ENCODE assay signal across 14 cellular contexts in genomic region chr3:138818175-138818574, GRCh38. TPM values are rescaled to one million over a fixed set of nuclear protein-coding genes. Genes with fewer than 3 reads are reported as not detected.
DNase-seq lines count a peak whose midpoint lies in the region; ATAC-seq and TF ChIP-seq lines count a peak whose summit lies in the region.
"Had no signal": no experiment of that assay in that cellular context is flagged by ENCODE, and none has a peak within 500 bp of the region (broad histone marks: within the 10 kb centered on the region; RNA-seq: fewer than 3 reads in every experiment).

No MANE protein-coding gene starts in this region.

- no peaks in the 10 kb centered on the region for H3K27me3 ChIP-seq in lower lobe of right lung (ENCODE audit: low read depth)

- peaks cover 4% of the 10 kb centered on the region for H3K9me3 Mint-ChIP-seq in T-helper 1 cell treated with Interleukin-12 subunit alpha and Interleukin-12 subunit beta and Interleukin-4 antibody, amounts not matched to agents 30 μg/mL and 1 μg/mL, for 36 hours

- peaks cover 12% of the 10 kb centered on the region for H3K4me1 ChIP-seq in lower lobe of right lung

- H3K4me1 Mint-ChIP-seq in T-helper 1 cell treated with Interleukin-12 subunit alpha and Interleukin-12 subunit beta and Interleukin-4 antibody, amounts not matched to agents 30 μg/mL and 1 μg/mL, for 36 hours (ENCODE audit: low read depth) = peaks cover 21% of the 10 kb centered on the region

- H3K27ac Mint-ChIP-seq in T-helper 1 cell treated with Interleukin-12 subunit alpha and Interleukin-12 subunit beta and Interleukin-4 antibody, amounts not matched to agents 30 μg/mL and 1 μg/mL, for 36 hours = peak overlapping the region; percentile 38

- no peak overlapping the region for H3K4me3 ChIP-seq in lower lobe of right lung

- no peak overlapping the region for H3K4me3 Mint-ChIP-seq in T-helper 1 cell treated with Interleukin-12 subunit alpha and Interleukin-12 subunit beta and Interleukin-4 antibody, amounts not matched to agents 30 μg/mL and 1 μg/mL, for 36 hours

- H3K27me3 Mint-ChIP-seq in T-helper 1 cell treated with Interleukin-12 subunit alpha and Interleukin-12 subunit beta and Interleukin-4 antibody, amounts not matched to agents 30 μg/mL and 1 μg/mL, for 36 hours (ENCODE audit: low read depth) = no peaks in the 10 kb centered on the region

- H3K36me3 ChIP-seq in lower lobe of right lung = no peaks in the 10 kb centered on the region

- no peak for ATAC-seq in lower lobe of right lung

- H3K36me3 Mint-ChIP-seq in T-helper 1 cell treated with Interleukin-12 subunit alpha and Interleukin-12 subunit beta and Interleukin-4 antibody, amounts not matched to agents 30 μg/mL and 1 μg/mL, for 36 hours (ENCODE audit: low read depth) = peaks cover 3% of the 10 kb centered on the region

- no peak overlapping the region for H3K27ac ChIP-seq in lower lobe of right lung

- H3K9me3 ChIP-seq in lower lobe of right lung = no peaks in the 10 kb centered on the region
- H3K9me3 ChIP-seq: SK-N-SH had no signal

- DNase-seq in T-helper 1 cell (no peak), OCI-M1 (lab: John Stamatoyannopoulos, UW) (peak; percentile 50), globus pallidus (ENCODE audit: low spot score) (peak; percentile 17), pons (ENCODE audit: low spot score) (peak; percentile 52), SKM-1 treated with dmso at 0.1 percent for 144 hours (lab: John Stamatoyannopoulos, UW; ENCODE audit: unreplicated experiment) (no peak), lower lobe of right lung (no peak)
- DNase-seq in stimulated activated naive CD4-positive, alpha-beta T cell treated with Interleukin-2 at 50 U/mL for 16 hours (lab: John Stamatoyannopoulos, UW) = no peak
- DNase-seq: 8988T; activated CD8-positive, alpha-beta memory T cell treated with anti-CD3 and anti-CD28 coated beads, Interleukin-2, amount 50 U/mL, for 4 hours; MM.1S; SK-N-SH; stimulated activated CD4-positive, alpha-beta T cell treated with anti-CD3 and anti-CD28 coated beads, Interleukin-2, amount 100 ng/mL, for 24 hours; trophoblast cell had no signal

- intact Hi-C loops in lower lobe of right lung (cut with DNase I) = no loop called here

- TF ChIP-seq CTCF in lower lobe of right lung (IDR thresholded peaks at IDR 0.05) = no peak

RNA-seq across cellular contexts. Expression of gene PIK3CB, which starts 16.6 kb away (rescaled TPM):
- 44.6 TPM for total RNA-seq in lower lobe of right lung

Comparison
In these comparisons a context has a peak if more than half of its experiments do, and no peak if none do; other contexts are left out.
1. DNase-seq: peak in OCI-M1 (single experiment), globus pallidus (single experiment) and pons (single experiment); none in T-helper 1 cell (0 of 5), stimulated activated naive CD4-positive, alpha-beta T cell treated with Interleukin-2 at 50 U/mL for 16 hours (single experiment), SKM-1 treated with dmso at 0.1 percent for 144 hours (single experiment) and lower lobe of right lung (single experiment).